ENCODE assay signal across 22 cellular contexts in genomic region chr11:93287434-93287833, GRCh38. TPM values are rescaled to one million over a fixed set of nuclear protein-coding genes. Genes with fewer than 3 reads are reported as not detected.
A peak's percentile ranks its signal among the peaks of the same experiment; 100 is the strongest.
DNase-seq lines count a peak whose midpoint lies in the region; ATAC-seq, FAIRE-seq and TF ChIP-seq lines count a peak whose summit lies in the region.
"Had no signal": no experiment of that assay in that cellular context is flagged by ENCODE, and none has a peak within 500 bp of the region (broad histone marks: within the 10 kb centered on the region; RNA-seq: fewer than 3 reads in every experiment).

No MANE protein-coding gene starts in this region.

- H3K9me3 ChIP-seq in OCI-LY3 (ENCODE audit: insufficient read depth, low read length) (peaks cover 24% of the 10 kb centered on the region; the same call in 1 of the 2 replicates), endodermal cell (ENCODE audit: control insufficient read depth, low read length) (no peaks in the 10 kb centered on the region)

- TF ChIP-seq CTCF in OCI-LY3 (IDR thresholded peaks at IDR 0.05; ENCODE audit: low read depth, low read length) (no peak), endodermal cell (conservative IDR thresholded peaks at IDR 0.05) (peak; percentile 32), omental fat pad (IDR thresholded peaks at IDR 0.05) (no peak)

- no peaks in the 10 kb centered on the region for H3K36me3 Mint-ChIP-seq in endodermal cell (ENCODE audit: low read depth)
- H3K36me3 Mint-ChIP-seq: CD8-positive, alpha-beta memory T cell had no signal

- no peak for DNase-seq in GM12892 (ENCODE audit: insufficient read length)
- DNase-seq in endodermal cell, result no peak
- peak; percentile 75 for DNase-seq in renal cortical epithelial cell (ENCODE audit: low read depth)
- DNase-seq in left lobe of liver (ENCODE audit: low spot score), result no peak
- DNase-seq in omental fat pad (ENCODE audit: low spot score), result no peak
- DNase-seq: ACHN; C1 segment of cervical spinal cord; CD8-positive, alpha-beta memory T cell; MM.1S; NCI-H1092 treated with DMSO at 0.1 percent for 48 hours; NCI-H146; NCI-H2029 treated with DMSO at 0.1 percent for 48 hours; NCI-H510A had no signal

- H3K4me2 ChIP-seq in OCI-LY3 (ENCODE audit: low read length), result peak overlapping the region; percentile 70
- H3K4me2 ChIP-seq: GM23338 had no signal

- H3K9ac ChIP-seq in OCI-LY3 (ENCODE audit: low read length), result no peak overlapping the region
- H3K9ac ChIP-seq in endodermal cell (ENCODE audit: extremely low read depth, low read length, poor library complexity, severe bottlenecking), result no peak overlapping the region

- H3K27ac ChIP-seq in OCI-LY3 (ENCODE audit: low read length) (peak overlapping the region; percentile 95), endodermal cell (ENCODE audit: low read depth, low read length) (no peak overlapping the region)
- H3K27ac ChIP-seq: SK-N-MC had no signal

- no peak overlapping the region for H3K4me3 Mint-ChIP-seq in endodermal cell
- H3K4me3 Mint-ChIP-seq: CD8-positive, alpha-beta memory T cell; GM23338 had no signal

- ATAC-seq in left lobe of liver, result no peak
- ATAC-seq in HG02763 (IDR thresholded peaks at IDR 0.05; ENCODE audit: unreplicated experiment), result no peak
- ATAC-seq in omental fat pad (ENCODE audit: low FRiP score), result no peak
- ATAC-seq: GM23338, HCT116, Panc1 had no signal

- H4K20me1 ChIP-seq in OCI-LY3 (ENCODE audit: insufficient read depth, low read length), result no peaks in the 10 kb centered on the region

- no peak overlapping the region for H3K27ac Mint-ChIP-seq in endodermal cell
- H3K27ac Mint-ChIP-seq: CD8-positive, alpha-beta memory T cell; GM23338 had no signal

- peak; percentile 69 for FAIRE-seq in GM12892 (lab: Jason Lieb, UNC)
- FAIRE-seq: D721Med, G401.6 had no signal

- H3K27me3 ChIP-seq in OCI-LY3 (ENCODE audit: low read depth, low read length) (no peaks in the 10 kb centered on the region), endodermal cell (ENCODE audit: control insufficient read depth, insufficient read depth, low read length, poor library complexity, severe bottlenecking) (peaks cover 52% of the 10 kb centered on the region)

- no peaks in the 10 kb centered on the region for H3K79me2 ChIP-seq in OCI-LY3 (ENCODE audit: low read length)

- peaks cover 21% of the 10 kb centered on the region for H3K4me1 Mint-ChIP-seq in endodermal cell
- H3K4me1 Mint-ChIP-seq: CD8-positive, alpha-beta memory T cell; GM23338 had no signal

- WGBS in endodermal cell (ENCODE audit: insufficient coverage in 1 of 2, insufficient read length in 1 of 2), 2 experiments, result 85 to 93% methylated on average over 1 to 2 of the region's 2 CpGs

- TF ChIP-seq POLR2A in GM12892 (IDR thresholded peaks at IDR 0.05; ENCODE audit: low read depth, low read length), result no peak

- H3K4me3 ChIP-seq in OCI-LY3 (ENCODE audit: low read length) (peak overlapping the region; percentile 50; the same call in 1 of the 2 replicates), endodermal cell (ENCODE audit: low read length) (no peak overlapping the region)
- H3K4me3 ChIP-seq: GM23338, SK-N-MC had no signal

- H3K27me3 Mint-ChIP-seq in endodermal cell (ENCODE audit: insufficient read depth), result peaks cover 31% of the 10 kb centered on the region

- no peak overlapping the region for H2AFZ ChIP-seq in OCI-LY3 (ENCODE audit: low read depth, low read length)
- H2AFZ ChIP-seq: GM23338 had no signal

- H3K36me3 ChIP-seq in OCI-LY3 (replicated peaks; ENCODE audit: low read depth, low read length) (peaks cover 28% of the 10 kb centered on the region), endodermal cell (ENCODE audit: control insufficient read depth, insufficient read depth, low read length) (no peaks in the 10 kb centered on the region)

- no peaks in the 10 kb centered on the region for H3K9me3 Mint-ChIP-seq in endodermal cell
- H3K9me3 Mint-ChIP-seq: CD8-positive, alpha-beta memory T cell; GM23338 had no signal

- H3K4me1 ChIP-seq in OCI-LY3 (ENCODE audit: low read length) (peaks cover 31% of the 10 kb centered on the region), endodermal cell (ENCODE audit: control insufficient read depth, insufficient read depth, low read length) (peaks cover 12% of the 10 kb centered on the region)

RNA-seq across cellular contexts. Expression of gene DEUP1, which starts 43.1 kb away (rescaled TPM):
- not detected for polyA plus RNA-seq in GM12892 (2012; ENCODE audit: missing spikeins)
- under 1 TPM in 1 of 2 donors, not detected in 1; 0.29 TPM for total RNA-seq in endodermal cell
- polyA plus RNA-seq in endodermal cell (2013, experiment 1 of 2), result 0.14 TPM
- polyA plus RNA-seq in endodermal cell (2013, experiment 2 of 2), result 0.33 TPM
- total RNA-seq in renal cortical epithelial cell, result 0.65 TPM in 1 of 2 replicates, not detected in the other
- total RNA-seq in left lobe of liver, result not detected
- total RNA-seq in omental fat pad, result not detected
- total RNA-seq: CD8-positive, alpha-beta memory T cell; LHCN-M2 had no signal
- polyA plus RNA-seq: CD8-positive, alpha-beta memory T cell had no signal
